ENCODE assay signal across 17 cellular contexts in the genomic region with DNA sequence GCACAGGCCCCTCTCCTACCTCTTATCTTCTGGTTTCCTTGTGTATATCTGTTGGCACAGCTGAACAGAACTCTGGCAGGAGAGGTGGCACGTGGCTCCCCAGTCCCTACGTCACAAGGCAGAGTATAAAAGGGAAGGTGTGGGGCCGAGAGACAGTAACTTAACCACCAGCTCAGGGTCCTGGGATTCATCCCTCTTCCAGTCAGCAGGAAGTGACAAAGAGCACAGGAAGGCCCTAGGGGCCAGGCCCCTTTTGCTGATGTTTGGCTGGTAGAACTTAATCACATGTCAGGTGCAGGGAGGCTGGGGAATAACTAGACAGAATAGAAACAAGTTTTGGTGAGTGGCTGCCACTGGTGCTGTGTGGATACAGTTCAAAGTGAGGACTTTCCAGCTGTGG.
"Had no signal": no experiment of that assay in that cellular context is flagged by ENCODE, and none has a peak within 500 bp of the region (broad histone marks: within the 10 kb centered on the region; RNA-seq: fewer than 3 reads in every experiment).

No MANE protein-coding gene starts in this region.

- H3K36me3 ChIP-seq: colonic mucosa, lower lobe of right lung, thoracic aorta, upper lobe of left lung had no signal

- H3K27ac Mint-ChIP-seq: activated CD4-positive, alpha-beta memory T cell treated with anti-CD3 and anti-CD28 coated beads, Interleukin-2, amount 10 ng/mL, durations not matched to agents 7 days and 5 days; activated CD8-positive, alpha-beta memory T cell treated with anti-CD3 and anti-CD28 coated beads, Interleukin-2, amount 10 ng/mL, durations not matched to agents 7 days and 5 days; brain; natural killer cell; stimulated activated naive B cell treated with anti-CD40 and anti-IgM and Interleukin-4, amounts not matched to agents 10 μg/mL and 1 μg/mL and 100 μg/mL, for 72 hours; WTC11 had no signal

- DNase-seq: activated CD4-positive, alpha-beta memory T cell treated with anti-CD3 and anti-CD28 coated beads, Interleukin-2, amount 10 ng/mL, durations not matched to agents 7 days and 5 days; activated CD4-positive, alpha-beta T cell treated with anti-CD3 and anti-CD28 coated beads for 48 hours; activated CD8-positive, alpha-beta memory T cell treated with anti-CD3 and anti-CD28 coated beads, Interleukin-2, amount 10 ng/mL, durations not matched to agents 7 days and 5 days; central memory CD4-positive, alpha-beta T cell; colonic mucosa; erythroblast; hypothalamus; lower lobe of right lung; natural killer cell; occipital lobe; retina; stimulated activated naive B cell treated with anti-CD40 and anti-IgM and Interleukin-4, amounts not matched to agents 10 μg/mL and 1 μg/mL and 100 μg/mL, for 72 hours; T-helper 2 cell; upper lobe of left lung had no signal

- H3K4me1 ChIP-seq: colonic mucosa had no signal

- H3K9me3 ChIP-seq: colonic mucosa, lower lobe of right lung, thoracic aorta, upper lobe of left lung had no signal

- H3K27me3 ChIP-seq: colonic mucosa, upper lobe of left lung had no signal

- H3K9me3 Mint-ChIP-seq: activated CD4-positive, alpha-beta memory T cell treated with anti-CD3 and anti-CD28 coated beads, Interleukin-2, amount 10 ng/mL, durations not matched to agents 7 days and 5 days; natural killer cell had no signal

- H3K4me3 ChIP-seq: colonic mucosa, lower lobe of right lung, thoracic aorta, upper lobe of left lung had no signal

- H3K27me3 Mint-ChIP-seq: activated CD4-positive, alpha-beta memory T cell treated with anti-CD3 and anti-CD28 coated beads, Interleukin-2, amount 10 ng/mL, durations not matched to agents 7 days and 5 days; activated CD8-positive, alpha-beta memory T cell treated with anti-CD3 and anti-CD28 coated beads, Interleukin-2, amount 10 ng/mL, durations not matched to agents 7 days and 5 days; stimulated activated naive B cell treated with anti-CD40 and anti-IgM and Interleukin-4, amounts not matched to agents 10 μg/mL and 1 μg/mL and 100 μg/mL, for 72 hours had no signal

- H3K4me3 Mint-ChIP-seq: activated CD4-positive, alpha-beta memory T cell treated with anti-CD3 and anti-CD28 coated beads, Interleukin-2, amount 10 ng/mL, durations not matched to agents 7 days and 5 days; activated CD8-positive, alpha-beta memory T cell treated with anti-CD3 and anti-CD28 coated beads, Interleukin-2, amount 10 ng/mL, durations not matched to agents 7 days and 5 days; brain; natural killer cell; stimulated activated naive B cell treated with anti-CD40 and anti-IgM and Interleukin-4, amounts not matched to agents 10 μg/mL and 1 μg/mL and 100 μg/mL, for 72 hours; WTC11 had no signal

- H3K36me3 Mint-ChIP-seq: activated CD8-positive, alpha-beta memory T cell treated with anti-CD3 and anti-CD28 coated beads, Interleukin-2, amount 10 ng/mL, durations not matched to agents 7 days and 5 days; WTC11 had no signal

- ATAC-seq: activated CD8-positive, alpha-beta memory T cell treated with anti-CD3 and anti-CD28 coated beads, Interleukin-2, amount 10 ng/mL, durations not matched to agents 7 days and 5 days; lower lobe of right lung; natural killer cell; stimulated activated naive B cell treated with anti-CD40 and anti-IgM and Interleukin-4, amounts not matched to agents 10 μg/mL and 1 μg/mL and 100 μg/mL, for 72 hours; WTC11 had no signal

- H3K27ac ChIP-seq: colonic mucosa, lower lobe of right lung, thoracic aorta, upper lobe of left lung had no signal
